ENCODE assay signal across 21 cellular contexts in the genomic region with DNA sequence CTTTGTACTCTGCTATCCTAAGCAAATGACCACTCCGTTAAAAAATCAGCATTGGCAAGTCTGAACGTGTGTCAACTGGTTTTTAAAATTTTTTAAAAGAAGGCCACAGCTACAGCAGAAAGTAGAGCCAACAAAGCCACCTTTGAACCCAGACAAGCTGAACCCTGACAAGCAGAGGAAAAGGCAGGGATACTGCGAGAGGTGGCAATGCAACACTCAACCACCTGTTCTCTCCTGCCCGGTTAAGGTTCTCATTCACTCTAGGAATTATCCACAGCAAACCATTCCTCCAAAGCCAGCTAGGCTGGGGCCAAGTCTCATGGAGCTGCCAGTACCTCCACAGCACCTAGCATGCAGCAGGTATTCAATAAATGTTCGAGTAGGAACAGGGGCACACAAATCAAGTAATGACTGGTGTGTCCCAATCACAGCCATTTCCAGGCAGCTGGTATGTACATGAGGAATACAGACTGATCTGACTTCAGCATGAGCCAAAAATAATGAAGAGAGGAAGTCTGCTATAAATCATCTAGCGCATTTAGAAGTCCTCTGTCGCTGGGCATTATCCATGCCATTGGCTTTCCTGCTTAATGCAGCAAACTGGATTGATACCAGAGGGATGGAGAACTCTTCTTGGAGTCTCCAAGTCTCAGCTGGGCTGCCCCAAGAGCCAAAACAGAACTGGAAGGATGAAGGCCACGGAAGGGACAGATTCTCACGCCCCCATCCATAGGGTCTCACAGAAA.
A peak's percentile ranks its signal among the peaks of the same experiment; 100 is the strongest.
DNase-seq lines count a peak whose midpoint lies in the region; ATAC-seq, FAIRE-seq and TF ChIP-seq lines count a peak whose summit lies in the region.
"Had no signal": no experiment of that assay in that cellular context is flagged by ENCODE, and none has a peak within 500 bp of the region (broad histone marks: within the 10 kb centered on the region; RNA-seq: fewer than 3 reads in every experiment).

No MANE protein-coding gene starts in this region.

- H3K4me1 ChIP-seq in HEK293 (ENCODE audit: control insufficient read depth, insufficient read depth, low read length) (no peaks in the 10 kb centered on the region), heart right ventricle (peaks cover 20 to 95% (median 68%) of the 10 kb centered on the region in 9 donors), sigmoid colon (peaks cover 0 to 91% (median 86%) of the 10 kb centered on the region in 4 donors), OCI-LY7 (ENCODE audit: insufficient read depth, low read length, poor library complexity, severe bottlenecking) (no peaks in the 10 kb centered on the region)

- FAIRE-seq in bronchial epithelial cell (lab: Jason Lieb, UNC): no peak
- FAIRE-seq: colon had no signal

- TF ChIP-seq POLR2A in sigmoid colon (IDR thresholded peaks at IDR 0.05): no peak

- H3K4me2 ChIP-seq in OCI-LY7 (ENCODE audit: low read length): no peak overlapping the region

- no peak for TF ChIP-seq CTCF in HEK293 (tag by site-specific recombination; IDR thresholded peaks at IDR 0.05)
- no peak for TF ChIP-seq CTCF in bronchial epithelial cell (IDR thresholded peaks at IDR 0.05; ENCODE audit: insufficient read depth, low read length, severe bottlenecking)
- no peak for TF ChIP-seq CTCF in heart right ventricle (IDR thresholded peaks at IDR 0.05)
- TF ChIP-seq CTCF in sigmoid colon (IDR thresholded peaks at IDR 0.05): no peak
- no peak for TF ChIP-seq CTCF in OCI-LY7 (conservative IDR thresholded peaks at IDR 0.05; ENCODE audit: low read length)

- ATAC-seq in heart right ventricle: peak; percentile 5 to 52 (median 28)

- H3K9me3 ChIP-seq in HEK293 (ENCODE audit: control insufficient read depth, insufficient read depth, low read depth, low read length) (no peaks in the 10 kb centered on the region), heart right ventricle (peaks cover 0 to 9% (median 0%) of the 10 kb centered on the region in 11 donors), sigmoid colon (no peaks in the 10 kb centered on the region), OCI-LY7 (ENCODE audit: low read length) (no peaks in the 10 kb centered on the region)

- intact Hi-C loops in heart right ventricle (cut with DNase I): loop anchor here in 3 of 10 donors (2.0 to 5.0 kb wide), 4 partner anchors 20 to 74 kb away; partner anchors contain the start of gene ADCY5 (in 1 of the 3)
- intact Hi-C loops in sigmoid colon (cut with DNase I): loop anchor here (5.0 kb wide), 2 partner anchors 34 to 41 kb away; no protein-coding TSS in a partner anchor
- intact Hi-C loops in OCI-LY7 (cut with micrococcal nuclease; ENCODE audit: unreplicated experiment): no loop called here

- CTCF ChIA-PET in HEK293 (lab: Yijun Ruan, JAX) (interaction anchor here (0.6 to 0.7 kb wide), 2 partner anchors 46 to 146 kb away, joined by 3 to 4 read pairs; no protein-coding TSS in a partner anchor), OCI-LY7 (lab: Charles Lee; ENCODE audit: unreplicated experiment) (no interaction called here)

- DNase-seq in bronchial epithelial cell (ENCODE audit: low read depth) (peak; percentile 20), heart right ventricle (no peak), sigmoid colon (peak; percentile 12), superior temporal gyrus (ENCODE audit: extremely low spot score) (no peak), hypothalamus (lab: John Stamatoyannopoulos, UW) (no peak), OCI-LY7 (ENCODE audit: low spot score) (no peak)
- DNase-seq: activated CD4-positive, alpha-beta memory T cell treated with anti-CD3 and anti-CD28 coated beads for 36 hours; activated CD4-positive, CD25-positive, alpha-beta regulatory T cell; activated effector memory CD4-positive, alpha-beta T cell treated with Interleukin-2 at 50 U/mL for 16 hours; activated naive CD8-positive, alpha-beta T cell treated with anti-CD3 and anti-CD28 coated beads, Interleukin-2, amount 10 ng/mL, durations not matched to agents 7 days and 5 days; C1 segment of cervical spinal cord; EL; GM23248; NCI-H1105; NCI-H2081; stimulated activated CD4-positive, alpha-beta T cell treated with anti-CD3 and anti-CD28 coated beads, Interleukin-12 subunit alpha, Interleukin-12 subunit beta, amount 100 ng/mL, for 4 hours; stimulated activated CD4-positive, alpha-beta T cell treated with anti-CD3 and anti-CD28 coated beads, Interleukin-4, amount 100 ng/mL, for 4 hours; SW 1271 had no signal

- no peaks in the 10 kb centered on the region for H4K20me1 ChIP-seq in OCI-LY7 (ENCODE audit: insufficient read depth, low read length)

- peaks cover 3% of the 10 kb centered on the region for H3K27me3 ChIP-seq in bronchial epithelial cell (ENCODE audit: control insufficient read depth, insufficient read depth, low read length)
- no peaks in the 10 kb centered on the region for H3K27me3 ChIP-seq in heart right ventricle
- H3K27me3 ChIP-seq in sigmoid colon: no peaks in the 10 kb centered on the region

- H3K4me3 ChIP-seq in HEK293 (ENCODE audit: low read depth, low read length): no peak overlapping the region
- H3K4me3 ChIP-seq in bronchial epithelial cell (ENCODE audit: low read depth, low read length): no peak overlapping the region
- H3K4me3 ChIP-seq in heart right ventricle: no peak overlapping the region
- H3K4me3 ChIP-seq in sigmoid colon: no peak overlapping the region
- H3K4me3 ChIP-seq in OCI-LY7 (ENCODE audit: low read depth, low read length, poor library complexity, severe bottlenecking): no peak overlapping the region
- H3K4me3 ChIP-seq: GM23248, lung had no signal

- H3K79me2 ChIP-seq in OCI-LY7 (ENCODE audit: insufficient read depth, low read depth, low read length): no peaks in the 10 kb centered on the region

- TF ChIP-seq EP300 in sigmoid colon (IDR thresholded peaks at IDR 0.05): peak in 1 of 4 donors; percentile 17

- no peaks in the 10 kb centered on the region for H3K9me2 ChIP-seq in OCI-LY7 (ENCODE audit: insufficient read depth, low read length)

- H2AFZ ChIP-seq in OCI-LY7 (ENCODE audit: low read length): no peak overlapping the region
- H2AFZ ChIP-seq: GM23248 had no signal

- H3K36me3 ChIP-seq in HEK293 (ENCODE audit: control insufficient read depth in 2 of 2, insufficient read depth in 1 of 2, low read length in 2 of 2) (no peaks in the 10 kb centered on the region), bronchial epithelial cell (ENCODE audit: control insufficient read depth, insufficient read depth, low read length) (no peaks in the 10 kb centered on the region), heart right ventricle (peaks cover 0 to 4% (median 0%) of the 10 kb centered on the region in 9 donors), sigmoid colon (no peaks in the 10 kb centered on the region), OCI-LY7 (ENCODE audit: insufficient read depth, low read length) (no peaks in the 10 kb centered on the region)

- no peak overlapping the region for H3K27ac ChIP-seq in HEK293 (ENCODE audit: extremely low read depth, low read depth, low read length)
- H3K27ac ChIP-seq in heart right ventricle: peak overlapping the region; percentile 67 to 95 (median 84)
- H3K27ac ChIP-seq in sigmoid colon: peak overlapping the region; percentile 68 to 91 (median 82)
- no peak overlapping the region for H3K27ac ChIP-seq in OCI-LY7 (ENCODE audit: low read depth, low read length, poor library complexity, severe bottlenecking)
- H3K27ac ChIP-seq: GM23248 had no signal

- POLR2A ChIA-PET in HEK293 (lab: Yijun Ruan, JAX) (no interaction called here), OCI-LY7 (lab: Charles Lee) (no interaction called here)

- BruUV-seq in OCI-LY7 (replicated peaks; lab: Mats Ljungman, UMichigan): no TSS peak

- WGBS in heart right ventricle, 2 donors: 42 to 43% methylated on average over 9 of the region's 9 CpGs
- 71 to 74% methylated on average over 9 of the region's 9 CpGs for WGBS in sigmoid colon, 2 donors

TF ChIP-seq in HEK293, 187 proteins besides CTCF, POLR2A, EP300 and RAD21:
- TF ChIP-seq ZNF530 (tag by site-specific recombination; IDR thresholded peaks at IDR 0.05; ENCODE audit: low read depth): no peak
- TF ChIP-seq ZNF155 (tag by site-specific recombination; IDR thresholded peaks at IDR 0.05): no peak
- peak; percentile 57; the same call in 1 of the 2 replicates for TF ChIP-seq SCRT2 (tag by site-specific recombination; IDR thresholded peaks at IDR 0.05)

Comparison
In these comparisons a context has a peak if more than half of its experiments do, and no peak if none do; other contexts are left out.
1. H3K27ac ChIP-seq: peak in heart right ventricle (10 of 10) and sigmoid colon (4 of 4); none in HEK293 (single experiment) and OCI-LY7 (single experiment).
2. DNase-seq: peak in bronchial epithelial cell (single experiment) and sigmoid colon (single experiment); none in heart right ventricle (0 of 2), superior temporal gyrus (single experiment), hypothalamus (0 of 51) and OCI-LY7 (single experiment).